ENCODE assay signal across 8 cellular contexts in the genomic region with DNA sequence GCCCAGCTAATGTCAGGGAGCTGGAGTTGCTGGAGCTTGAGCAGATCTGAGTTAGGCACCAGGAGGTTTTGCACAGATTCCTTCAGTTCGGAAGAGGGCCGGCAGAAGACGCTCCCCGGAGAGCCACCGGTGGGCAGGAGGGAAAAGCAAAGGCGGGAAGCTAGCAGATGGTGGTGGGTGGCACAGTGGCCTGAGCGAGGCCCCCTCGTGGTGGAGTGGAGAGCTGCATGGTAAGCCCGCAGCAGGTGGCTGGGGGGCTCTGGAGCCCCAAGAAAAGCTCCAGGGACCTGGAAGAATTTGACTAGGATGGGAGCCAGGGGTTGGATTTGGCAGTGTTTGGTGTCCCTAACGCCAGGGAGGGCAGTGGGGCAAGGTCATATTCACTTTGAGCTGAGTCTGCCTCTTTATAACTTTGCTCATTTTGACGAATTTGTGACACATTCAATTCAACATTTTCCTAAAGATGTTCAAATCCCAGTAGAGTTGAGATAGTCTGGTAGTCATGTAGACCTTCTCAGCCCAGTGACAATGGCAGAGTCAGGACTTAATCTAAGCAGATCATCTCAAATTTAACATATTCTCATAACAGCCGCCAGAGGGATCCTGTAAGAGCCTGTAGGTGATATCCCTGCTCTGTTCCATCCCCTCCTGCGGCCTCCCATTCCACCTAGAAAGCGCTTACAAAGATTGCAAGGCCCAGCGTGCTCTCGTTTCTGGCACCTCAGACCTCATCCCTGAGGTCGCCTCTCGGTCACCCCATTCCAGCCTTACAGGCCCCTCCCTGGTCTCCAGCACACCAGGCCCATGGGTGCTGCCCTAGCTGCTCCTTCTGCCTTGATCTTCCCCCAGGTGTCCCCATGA. TPM values are rescaled to one million over a fixed set of nuclear protein-coding genes. Genes with fewer than 3 reads are reported as not detected.
DNase-seq lines count a peak whose midpoint lies in the region; ATAC-seq and TF ChIP-seq lines count a peak whose summit lies in the region.

No MANE protein-coding gene starts in this region.

- no peaks in the 10 kb centered on the region for H3K4me1 ChIP-seq in DND-41 (ENCODE audit: insufficient read depth, low read length)

- H2AFZ ChIP-seq in DND-41 (ENCODE audit: low read depth, low read length) = no peak overlapping the region

- peaks cover 2% of the 10 kb centered on the region for H3K9me3 ChIP-seq in DND-41 (ENCODE audit: insufficient read depth, low read length, severe bottlenecking)

- ATAC-seq in DND-41 (ENCODE audit: insufficient read depth, low read depth) (0 out of 3 replicates have a peak, but pooled peaks have one; percentile 44), HG03469 (IDR thresholded peaks at IDR 0.05; ENCODE audit: unreplicated experiment) (no peak), HG03135 (IDR thresholded peaks at IDR 0.05; ENCODE audit: unreplicated experiment) (no peak)

- in situ Hi-C loops in KBM-7 (cut with MboI; ENCODE audit: low pct_unique_long_range_greater_than_20kb, low sequenced_read_pairs) = no loop called here

- no peaks in the 10 kb centered on the region for H4K20me1 ChIP-seq in DND-41 (ENCODE audit: insufficient read depth, low read length)

- H3K27me3 ChIP-seq in DND-41 (ENCODE audit: insufficient read depth, low read length, poor library complexity) (peaks cover 13% of the 10 kb centered on the region), dorsolateral prefrontal cortex (peaks cover 0 to 4% (median 0%) of the 10 kb centered on the region in 45 donors)

- peak; percentile 64 for TF ChIP-seq CTCF in DND-41 (IDR thresholded peaks at IDR 0.05; ENCODE audit: borderline replicate concordance, extremely low read depth, low read length, poor library complexity, severe bottlenecking)
- TF ChIP-seq CTCF in LNCAP (IDR thresholded peaks at IDR 0.05) = peak; percentile 20; the same call in 1 of the 2 replicates
- peak in 55 of 56 donors; percentile 22 to 69 (median 55) for TF ChIP-seq CTCF in dorsolateral prefrontal cortex (IDR thresholded peaks at IDR 0.05 in 54 of 56, conservative IDR thresholded peaks at IDR 0.05 in 2 of 56; ENCODE audit: low read depth in 1 of 56, partially characterized antibody in 56 of 56)

- no peaks in the 10 kb centered on the region for H3K36me3 ChIP-seq in DND-41 (ENCODE audit: insufficient read depth, low read length)

- DNase-seq in DND-41 = peak; percentile 15
- no peak for DNase-seq in dorsolateral prefrontal cortex
- peak; percentile 77 for DNase-seq in posterior vena cava (ENCODE audit: low spot score)
- no peak for DNase-seq in KBM-7
- no peak for DNase-seq in NCI-H187 treated with DMSO at 0.1 percent for 48 hours (lab: John Stamatoyannopoulos, UW)

- H3K4me3 ChIP-seq in DND-41 (ENCODE audit: low read depth in 1 of 2, low read length in 2 of 2) (no peak overlapping the region), dorsolateral prefrontal cortex (no peak overlapping the region)

- H3K27ac ChIP-seq in DND-41 (ENCODE audit: low read length) (no peak overlapping the region), dorsolateral prefrontal cortex (peak overlapping the region in 57 of 59 donors; percentile 15 to 85 (median 70))

- H3K4me2 ChIP-seq in DND-41 (ENCODE audit: insufficient read depth, low read length) = no peak overlapping the region

- H3K79me2 ChIP-seq in DND-41 (ENCODE audit: insufficient read depth, low read length) = no peaks in the 10 kb centered on the region

- intact Hi-C loops in dorsolateral prefrontal cortex (cut with DNase I) (no loop called here), posterior vena cava (cut with DNase I) (no loop called here)

- H3K9ac ChIP-seq in DND-41 (ENCODE audit: low read depth, low read length) = no peak overlapping the region

RNA-seq across cellular contexts. Expression of gene TRIM29, which starts 57.9 kb away (rescaled TPM):
- 1 to 10 TPM in 71 of 120 experiments, under 1 TPM in 35, not detected in 14; 0.22 to 6.4 (median 1.4) TPM for total RNA-seq in dorsolateral prefrontal cortex
- 1 to 10 TPM; 8.5 to 8.7 TPM for total RNA-seq in posterior vena cava

Comparison
In these comparisons a context has a peak if more than half of its experiments do, and no peak if none do; other contexts are left out.
1. DNase-seq: peak in DND-41 (single experiment) and posterior vena cava (single experiment); none in dorsolateral prefrontal cortex (0 of 10), KBM-7 (single experiment) and NCI-H187 treated with DMSO at 0.1 percent for 48 hours (single experiment).
2. Peak in every context shown above with its lines, with median percentiles within 50 percentile points of each other: CTCF ChIP-seq.